8 cellular contexts compared by ENCODE assay signal in genomic region chr16:74999683-75000480, GRCh38. TPM values are rescaled to one million over a fixed set of nuclear protein-coding genes. Genes with fewer than 3 reads are reported as not detected.
DNase-seq lines count a peak whose midpoint lies in the region; ATAC-seq and TF ChIP-seq lines count a peak whose summit lies in the region.

No MANE protein-coding gene starts in this region.

- peak overlapping the region in 1 of 2 donors; percentile 5 for H3K27ac Mint-ChIP-seq in T-cell

- H3K27ac ChIP-seq in ascending aorta (peak overlapping the region; percentile 62 to 66), rectal smooth muscle tissue (ENCODE audit: low read depth, low read length) (peak overlapping the region; percentile 48)

- peaks cover 6% of the 10 kb centered on the region for H3K36me3 Mint-ChIP-seq in T-cell

- H3K9ac ChIP-seq in rectal smooth muscle tissue (ENCODE audit: low read length) = peak overlapping the region; percentile 27

- H3K4me1 ChIP-seq in ascending aorta (peaks cover 0 to 16% of the 10 kb centered on the region in 2 donors), rectal smooth muscle tissue (ENCODE audit: control insufficient read depth, insufficient read depth, low read length) (no peaks in the 10 kb centered on the region)

- no peaks in the 10 kb centered on the region for H3K36me3 ChIP-seq in ascending aorta
- H3K36me3 ChIP-seq in rectal smooth muscle tissue (ENCODE audit: control insufficient read depth, insufficient read depth, low read length) = no peaks in the 10 kb centered on the region

- peak overlapping the region; percentile 64 to 82 (median 76) for H3K4me3 Mint-ChIP-seq in T-cell

- DNase-seq in T-cell = peak; percentile 39 to 76 (median 66)
- DNase-seq in ascending aorta (ENCODE audit: low spot score in 2 of 2) = peak in 1 of 2 donors; percentile 75
- peak in 31 of 51 donors; percentile 8 to 62 (median 33) for DNase-seq in hypothalamus (lab: John Stamatoyannopoulos, UW)

- H3K9me3 ChIP-seq in ascending aorta = no peaks in the 10 kb centered on the region

- intact Hi-C loops in ascending aorta (cut with DNase I) = loop anchor here (1.0 to 2.0 kb wide), 3 partner anchors 13 to 45 kb away; no protein-coding TSS in a partner anchor

- POLR2A ChIA-PET in T-cell (lab: Charles Lee) = no interaction called here

- peak overlapping the region; percentile 96 to 97 for H3K4me3 ChIP-seq in ascending aorta
- H3K4me3 ChIP-seq in rectal smooth muscle tissue (ENCODE audit: low read length) = peak overlapping the region; percentile 79

- CTCF ChIA-PET in T-cell (lab: Charles Lee) = no interaction called here

- ATAC-seq in HG03460 (IDR thresholded peaks at IDR 0.05; ENCODE audit: unreplicated experiment) (peak; percentile 41), T-cell (replicated peaks in 1 of 4) (peak; percentile 44 to 70 (median 64)), GM21737 (IDR thresholded peaks at IDR 0.05; ENCODE audit: unreplicated experiment) (no peak), GM21528 (IDR thresholded peaks at IDR 0.05; ENCODE audit: low FRiP score, unreplicated experiment) (no peak)

- no peaks in the 10 kb centered on the region for H3K9me3 Mint-ChIP-seq in T-cell

- peaks cover 12 to 20% (median 17%) of the 10 kb centered on the region in 3 donors for H3K4me1 Mint-ChIP-seq in T-cell

- 0 out of 2 replicates have a peak, but pooled peaks have one; percentile 18 for TF ChIP-seq CTCF in GM12874 (IDR thresholded peaks at IDR 0.05; ENCODE audit: insufficient read depth, low read depth, low read length)
- peak in 1 of 3 experiments; percentile 13 for TF ChIP-seq CTCF in ascending aorta (IDR thresholded peaks at IDR 0.05)

- H3K27me3 ChIP-seq in ascending aorta (no peaks in the 10 kb centered on the region), rectal smooth muscle tissue (ENCODE audit: control insufficient read depth, insufficient read depth, low read length) (no peaks in the 10 kb centered on the region)

- H3K27me3 Mint-ChIP-seq in T-cell = peaks cover 3 to 5% of the 10 kb centered on the region in 2 donors

RNA-seq across cellular contexts. Expression of gene ZNRF1, which starts 1.1 kb away (rescaled TPM):
- total RNA-seq in T-cell (1 to 10 TPM; 5.5 to 7.8 (median 7.5) TPM), ascending aorta (53.7 TPM)

RNA-seq across cellular contexts. Expression of gene WDR59, which starts 15.0 kb away (rescaled TPM):
- total RNA-seq in T-cell = 100 to 1,000 TPM in 4 of 5 donors, 10 to 100 TPM in 1; 97.7 to 120 (median 108) TPM
- total RNA-seq in ascending aorta = 22.0 TPM

Comparison
In these comparisons a context has a peak if more than half of its experiments do, and no peak if none do; other contexts are left out.
1. ATAC-seq: peak in HG03460 (single experiment) and T-cell (4 of 4); none in GM21737 (single experiment) and GM21528 (single experiment).